In the genomic region with DNA sequence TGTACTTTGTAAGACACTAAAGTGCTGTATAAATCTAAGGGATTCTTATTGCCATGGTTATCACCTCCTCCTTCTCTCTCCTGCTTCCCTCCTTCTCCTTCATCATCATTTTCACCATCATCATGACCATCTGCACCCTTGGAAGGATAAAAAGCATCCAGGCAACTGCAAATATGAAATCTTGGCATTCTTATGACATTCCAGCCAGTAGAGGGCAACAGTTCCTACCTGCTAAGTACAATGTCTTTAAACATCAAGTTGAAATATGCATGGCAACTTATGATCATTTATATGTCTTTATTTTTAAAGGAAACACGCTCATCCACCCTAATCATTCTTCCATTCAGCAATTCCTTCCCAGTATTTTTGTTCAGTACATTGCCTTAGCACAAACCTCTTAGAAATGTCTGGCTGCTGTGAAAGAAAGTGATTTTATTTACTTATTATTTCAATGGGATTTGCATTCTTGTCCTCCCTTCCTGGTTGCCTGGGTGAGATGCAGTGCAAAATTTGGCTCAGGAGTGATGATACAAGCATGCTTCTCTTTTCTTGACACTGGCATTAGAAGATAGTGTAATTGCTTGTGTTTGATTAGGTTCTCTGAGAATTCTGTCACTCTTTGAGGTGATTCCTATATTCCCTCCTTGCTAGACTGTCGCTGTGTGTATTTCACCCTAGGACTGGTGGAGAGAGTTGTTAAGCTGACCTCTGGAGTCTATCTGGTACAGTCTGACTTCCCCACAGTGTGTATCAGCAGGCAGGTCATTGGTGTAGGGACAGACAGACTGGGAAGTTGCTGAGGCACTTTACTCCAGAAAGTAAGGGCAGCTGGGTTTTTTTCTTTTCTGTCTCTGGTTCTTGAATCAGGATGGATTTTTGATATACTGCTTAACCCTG, we compare ENCODE assay signal across 8 cellular contexts.
DNase-seq lines count a peak whose midpoint lies in the region; ATAC-seq and TF ChIP-seq lines count a peak whose summit lies in the region.

No MANE protein-coding gene starts in this region.

- ATAC-seq in left ventricle myocardium superior (no peak), GM18873 (IDR thresholded peaks at IDR 0.05; ENCODE audit: low FRiP score, unreplicated experiment) (no peak), GM18517 (IDR thresholded peaks at IDR 0.05; ENCODE audit: unreplicated experiment) (no peak)

- intact Hi-C loops in left ventricle myocardium inferior (cut with micrococcal nuclease) (no loop called here), left ventricle myocardium superior (cut with micrococcal nuclease) (no loop called here), sigmoid colon (cut with DNase I) (no loop called here)

- TF ChIP-seq EP300 in sigmoid colon (IDR thresholded peaks at IDR 0.05) = no peak

- H3K4me1 ChIP-seq in left ventricle myocardium inferior (peaks cover 15% of the 10 kb centered on the region), sigmoid colon (peaks cover 0 to 11% (median 2%) of the 10 kb centered on the region in 4 donors)

- H3K27ac ChIP-seq in left ventricle myocardium inferior (replicated peaks) (no peak overlapping the region), sigmoid colon (no peak overlapping the region)

- H3K4me3 ChIP-seq in left ventricle myocardium inferior (no peak overlapping the region), fibroblast of pulmonary artery (replicated peaks; ENCODE audit: low read depth, low read length) (no peak overlapping the region), sigmoid colon (no peak overlapping the region)

- no peak for DNase-seq in left ventricle myocardium inferior
- DNase-seq in left ventricle myocardium superior = no peak
- peak; percentile 56 for DNase-seq in RKO (ENCODE audit: low spot score)
- DNase-seq in fibroblast of pulmonary artery (ENCODE audit: low read depth) = peak; percentile 86
- DNase-seq in sigmoid colon = no peak
- no peak for DNase-seq in amygdala (lab: John Stamatoyannopoulos, UW)

- no peak for TF ChIP-seq POLR2A in sigmoid colon (IDR thresholded peaks at IDR 0.05)

- peak; percentile 77 for TF ChIP-seq CTCF in left ventricle myocardium inferior (IDR thresholded peaks at IDR 0.05; ENCODE audit: borderline replicate concordance)
- TF ChIP-seq CTCF in fibroblast of pulmonary artery (IDR thresholded peaks at IDR 0.05; ENCODE audit: low read length, missing control alignments) = peak; percentile 73
- TF ChIP-seq CTCF in sigmoid colon (IDR thresholded peaks at IDR 0.05) = peak; percentile 12 to 56 (median 54)

- H3K27me3 ChIP-seq in left ventricle myocardium inferior (ENCODE audit: low read depth) (no peaks in the 10 kb centered on the region), sigmoid colon (no peaks in the 10 kb centered on the region)

- WGBS in sigmoid colon, 2 donors = 50 to 70% methylated on average over 2 of the region's 2 CpGs

- H3K9me3 ChIP-seq in left ventricle myocardium inferior (replicated peaks) = peaks cover 7% of the 10 kb centered on the region
- no peaks in the 10 kb centered on the region for H3K9me3 ChIP-seq in sigmoid colon

- H3K36me3 ChIP-seq in left ventricle myocardium inferior = no peaks in the 10 kb centered on the region
- no peaks in the 10 kb centered on the region for H3K36me3 ChIP-seq in sigmoid colon

Comparison
In these comparisons a context has a peak if more than half of its experiments do, and no peak if none do; other contexts are left out.
1. DNase-seq: peak in RKO (single experiment) and fibroblast of pulmonary artery (single experiment); none in left ventricle myocardium inferior (single experiment), left ventricle myocardium superior (single experiment), sigmoid colon (single experiment) and amygdala (0 of 56).
2. Peak in every context shown above with its lines, with median percentiles within 50 percentile points of each other: CTCF ChIP-seq.